In the genomic region with DNA sequence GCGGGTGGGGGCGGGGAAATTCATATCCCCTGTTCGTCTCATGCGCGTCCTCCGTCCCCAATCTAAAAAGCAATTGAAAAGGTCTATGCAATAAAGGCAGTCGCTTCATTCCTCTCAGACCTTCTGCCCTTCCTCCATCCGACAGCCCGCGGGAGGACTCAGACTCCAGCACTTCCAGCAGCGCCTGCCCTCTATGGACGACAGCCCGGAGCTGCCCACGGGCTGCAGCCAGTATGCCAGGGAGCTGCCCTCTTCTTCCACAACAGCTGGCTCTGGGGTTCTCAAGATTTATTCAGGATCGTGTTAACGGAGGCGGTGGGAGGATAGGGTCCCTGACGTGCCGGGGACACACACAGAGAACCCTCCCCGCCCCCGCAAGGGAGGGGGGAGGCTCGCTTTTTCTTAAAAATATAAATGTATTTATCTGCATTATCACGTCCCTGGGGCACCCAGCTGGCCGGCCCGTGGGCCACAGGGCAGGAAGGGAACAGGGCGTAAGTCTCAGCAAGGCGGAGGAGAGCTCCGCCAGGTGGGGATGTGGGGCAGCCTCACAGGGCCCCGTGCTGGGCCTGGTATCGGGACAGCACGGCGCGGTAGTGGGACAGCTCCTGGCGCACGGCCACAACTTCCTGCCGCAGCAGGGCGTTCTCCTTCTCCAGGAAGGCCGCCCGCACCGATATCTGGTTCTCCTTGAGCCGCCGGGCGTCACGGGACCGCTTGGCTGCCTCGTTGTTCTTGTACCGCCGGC, we compare ENCODE assay signal across 9 cellular contexts. TPM values are rescaled to one million over a fixed set of nuclear protein-coding genes. Genes with fewer than 3 reads are reported as not detected.
A peak's percentile ranks its signal among the peaks of the same experiment; 100 is the strongest.
DNase-seq lines count a peak whose midpoint lies in the region; ATAC-seq and TF ChIP-seq lines count a peak whose summit lies in the region.
"Had no signal": no experiment of that assay in that cellular context is flagged by ENCODE, and none has a peak within 500 bp of the region (broad histone marks: within the 10 kb centered on the region; RNA-seq: fewer than 3 reads in every experiment).

No MANE protein-coding gene starts in this region.

- TF ChIP-seq POLR2A in right lobe of liver (IDR thresholded peaks at IDR 0.05): no peak

- H3K27ac Mint-ChIP-seq in chondrocyte (ENCODE audit: unreplicated experiment): peak overlapping the region; percentile 83
- H3K27ac Mint-ChIP-seq: activated naive CD8-positive, alpha-beta T cell had no signal

- H3K36me3 Mint-ChIP-seq in chondrocyte (ENCODE audit: low read depth): no peaks in the 10 kb centered on the region
- H3K36me3 Mint-ChIP-seq: activated naive CD8-positive, alpha-beta T cell had no signal

- H3K9ac ChIP-seq in subcutaneous abdominal adipose tissue (ENCODE audit: low read length in 5 of 5): peak overlapping the region in 2 of 5 donors; percentile 41 to 46

- H3K36me3 ChIP-seq in right lobe of liver (no peaks in the 10 kb centered on the region), subcutaneous abdominal adipose tissue (ENCODE audit: control insufficient read depth in 5 of 5, insufficient read depth in 5 of 5, low read length in 5 of 5) (peaks cover 0 to 39% (median 13%) of the 10 kb centered on the region in 5 donors)

- H3K27me3 ChIP-seq in right lobe of liver (no peaks in the 10 kb centered on the region), subcutaneous abdominal adipose tissue (ENCODE audit: control insufficient read depth in 5 of 5, insufficient read depth in 4 of 5, low read length in 5 of 5) (no peaks in the 10 kb centered on the region)

- H3K27ac ChIP-seq in right lobe of liver (peak overlapping the region; percentile 7 to 51 (median 50)), subcutaneous abdominal adipose tissue (ENCODE audit: low read depth, low read length) (peak overlapping the region; percentile 41)

- H3K9me3 Mint-ChIP-seq in chondrocyte (ENCODE audit: low read depth): no peaks in the 10 kb centered on the region

- in situ Hi-C loops in ACHN (cut with HindIII; ENCODE audit: low pct_ligation_motif_present, low pct_unique_long_range_greater_than_20kb, low sequenced_read_pairs): no loop called here

- H3K4me1 ChIP-seq in right lobe of liver: peaks cover 0 to 48% (median 22%) of the 10 kb centered on the region in 4 donors
- peaks cover 7 to 65% (median 48%) of the 10 kb centered on the region in 5 donors for H3K4me1 ChIP-seq in subcutaneous abdominal adipose tissue (ENCODE audit: control insufficient read depth in 5 of 5, insufficient read depth in 5 of 5, low read length in 5 of 5)

- 46% methylated on average over 25 of the region's 48 CpGs for WGBS in right lobe of liver (ENCODE audit: insufficient coverage, low coverage, low lambda C conversion rate, missing lambda C conversion rate)

- TF ChIP-seq EP300 in Ishikawa (IDR thresholded peaks at IDR 0.05; ENCODE audit: borderline replicate concordance): no peak

- H3K4me3 ChIP-seq in right lobe of liver (no peak overlapping the region), subcutaneous abdominal adipose tissue (ENCODE audit: low read depth in 1 of 5, low read length in 5 of 5) (no peak overlapping the region)

- no peaks in the 10 kb centered on the region for H3K9me3 ChIP-seq in right lobe of liver
- H3K9me3 ChIP-seq in subcutaneous abdominal adipose tissue (ENCODE audit: control insufficient read depth in 5 of 5, low read length in 5 of 5): no peaks in the 10 kb centered on the region

- H3K4me1 Mint-ChIP-seq in chondrocyte (ENCODE audit: low read depth): peaks cover 36% of the 10 kb centered on the region

- DNase-seq in chondrocyte (ENCODE audit: low spot score) (peak; percentile 94), right lobe of liver (peak; percentile 76 to 87 (median 78)), ACHN (no peak), NCI-H1048 (lab: John Stamatoyannopoulos, UW) (no peak)

- intact Hi-C loops in right lobe of liver (cut with DNase I): no loop called here

- TF ChIP-seq CTCF in chondrocyte (IDR thresholded peaks at IDR 0.05) (peak; percentile 71), right lobe of liver (IDR thresholded peaks at IDR 0.05) (peak in 2 of 4 donors; percentile 5 to 6)

- H3K4me3 Mint-ChIP-seq in chondrocyte (ENCODE audit: unreplicated experiment): peak overlapping the region; percentile 61
- H3K4me3 Mint-ChIP-seq: activated naive CD8-positive, alpha-beta T cell had no signal

- TF ChIP-seq RAD21 in Ishikawa (IDR thresholded peaks at IDR 0.05; ENCODE audit: low read depth): no peak

- ATAC-seq in right lobe of liver: peak; percentile 1 to 12 (median 4)
- no peak for ATAC-seq in GM21825 (IDR thresholded peaks at IDR 0.05; ENCODE audit: unreplicated experiment)
- no peak for ATAC-seq in GM18511 (IDR thresholded peaks at IDR 0.05; ENCODE audit: unreplicated experiment)

- no peaks in the 10 kb centered on the region for H3K27me3 Mint-ChIP-seq in chondrocyte (ENCODE audit: low read depth)
- H3K27me3 Mint-ChIP-seq: activated naive CD8-positive, alpha-beta T cell had no signal

TF ChIP-seq in Ishikawa, 13 proteins besides CTCF, POLR2A, EP300 and RAD21:
- no peak for TF ChIP-seq FOXM1 (IDR thresholded peaks at IDR 0.05; ENCODE audit: borderline replicate concordance, low read depth)
- TF ChIP-seq TCF12 (IDR thresholded peaks at IDR 0.05; ENCODE audit: low read depth): 0 out of 2 replicates have a peak, but pooled peaks have one; percentile 27
TF ChIP-seq in Ishikawa: peak in this region for 1.

RNA-seq across cellular contexts. Expression of a gene that starts 6.7 kb away (rescaled TPM):
- 2.1 to 6.2 TPM (median 3.9 TPM) in 3 replicates for total RNA-seq in chondrocyte
- total RNA-seq in right lobe of liver: 10 to 100 TPM in 2 of 6 experiments, 1 to 10 TPM in 4; 1.8 to 11.6 (median 3.3) TPM

RNA-seq across cellular contexts. Expression of a gene that starts 11.2 kb away (rescaled TPM):
- total RNA-seq in chondrocyte (18.6 to 26.5 TPM (median 20.7 TPM) in 3 replicates), right lobe of liver (10 to 100 TPM; 11.4 to 30.1 (median 17.2) TPM)

RNA-seq across cellular contexts. Expression of a gene that starts 11.5 kb away (rescaled TPM):
- total RNA-seq in chondrocyte (727 to 753 TPM (median 751 TPM) in 3 replicates), right lobe of liver (100 to 1,000 TPM; 355 to 867 (median 385) TPM)

RNA-seq across cellular contexts. Expression of a gene that starts 15.5 kb away (rescaled TPM):
- total RNA-seq in chondrocyte: 8.1 to 14.1 TPM (median 9.1 TPM) in 3 replicates
- 1 to 10 TPM in 2 of 6 experiments, under 1 TPM in 4; 0.25 to 2.0 (median 0.54) TPM for total RNA-seq in right lobe of liver

RNA-seq across cellular contexts. Expression of a gene that starts 15.6 kb away (rescaled TPM):
- 0.38 to 0.77 TPM (median 0.67 TPM) in 3 replicates for total RNA-seq in chondrocyte
- total RNA-seq in right lobe of liver: under 1 TPM in 2 of 6 experiments, not detected in 4; 0.22 to 0.37 TPM

Comparison
In these comparisons a context has a peak if more than half of its experiments do, and no peak if none do; other contexts are left out.
1. DNase-seq: peak in chondrocyte (single experiment) and right lobe of liver (3 of 3); none in ACHN (single experiment) and NCI-H1048 (single experiment).
2. ATAC-seq: peak in right lobe of liver (4 of 4); none in GM21825 (single experiment) and GM18511 (single experiment).